ENCODE assay signal across 8 cellular contexts in the genomic region with DNA sequence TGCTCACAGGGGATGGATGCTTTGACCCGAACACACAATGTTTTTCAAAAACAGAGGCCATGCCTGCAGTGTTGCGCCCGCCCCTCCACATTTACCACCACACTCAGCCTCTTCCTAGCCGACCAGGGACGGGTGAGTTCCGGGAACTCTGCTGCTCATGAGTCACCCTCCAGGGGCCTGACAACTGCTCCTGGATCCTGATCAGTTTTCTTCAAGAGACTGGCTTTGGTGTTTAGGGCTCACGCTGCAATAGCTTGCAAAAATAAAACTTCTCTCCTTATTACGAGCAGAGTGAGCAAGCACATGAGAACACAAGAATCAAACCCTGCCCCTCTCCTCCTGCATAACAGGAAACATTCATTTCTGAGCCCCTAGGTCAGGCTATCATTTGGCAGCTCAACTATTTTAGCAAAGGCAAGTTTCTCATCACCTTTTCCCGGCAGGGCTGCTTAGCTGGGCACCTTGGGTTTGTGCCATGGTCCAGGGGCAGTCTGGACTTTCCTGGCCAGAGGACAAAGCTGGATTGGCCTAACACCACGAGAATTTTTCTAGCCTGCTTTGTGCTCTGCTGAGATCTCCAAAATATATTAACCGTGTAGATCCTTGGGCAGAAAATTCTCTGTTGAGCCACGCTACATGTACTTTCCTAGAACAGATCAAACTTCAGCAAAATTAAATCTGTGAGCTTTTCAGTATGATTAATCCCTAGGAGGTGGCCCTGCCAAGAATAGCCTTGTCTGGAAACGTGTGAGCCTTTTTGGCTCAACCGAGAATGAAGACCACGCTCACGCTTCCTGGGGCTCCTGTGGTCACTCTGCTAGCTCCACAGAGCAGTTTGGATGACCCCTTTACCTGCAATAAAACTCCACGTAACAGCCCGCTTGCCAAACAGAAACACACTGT. TPM values are rescaled to one million over a fixed set of nuclear protein-coding genes. Genes with fewer than 3 reads are reported as not detected.
DNase-seq lines count a peak whose midpoint lies in the region; ATAC-seq and TF ChIP-seq lines count a peak whose summit lies in the region.

No MANE protein-coding gene starts in this region.

- intact Hi-C loops in stomach (cut with DNase I; ENCODE audit: low total_unique reads): loop anchor here (10.0 kb wide), 1 partner anchor 67 kb away; no protein-coding TSS in a partner anchor

- no peaks in the 10 kb centered on the region for H3K9me3 ChIP-seq in stomach

- no peaks in the 10 kb centered on the region for H3K36me3 ChIP-seq in stomach

- DNase-seq in activated CD8-positive, alpha-beta memory T cell treated with anti-CD3 and anti-CD28 coated beads, Interleukin-2, amount 10 ng/mL, durations not matched to agents 7 days and 5 days: no peak
- no peak for DNase-seq in activated CD8-positive, alpha-beta memory T cell treated with anti-CD3 and anti-CD28 coated beads for 24 hours
- peak; percentile 72 for DNase-seq in amniotic stem cell (lab: John Stamatoyannopoulos, UW)
- DNase-seq in kidney tubule cell (ENCODE audit: low spot score): peak; percentile 87
- peak; percentile 56 for DNase-seq in stomach
- no peak for DNase-seq in DMS153 treated with DMSO at 0.1 percent for 48 hours (lab: John Stamatoyannopoulos, UW; ENCODE audit: unreplicated experiment)
- no peak for DNase-seq in NCI-H2081 treated with DMSO at 0.1 percent for 48 hours (lab: John Stamatoyannopoulos, UW)
- DNase-seq in NCI-H2171 treated with DMSO at 0.1 percent for 48 hours (lab: John Stamatoyannopoulos, UW): no peak

- H3K27ac Mint-ChIP-seq in activated CD8-positive, alpha-beta memory T cell treated with anti-CD3 and anti-CD28 coated beads, Interleukin-2, amount 10 ng/mL, durations not matched to agents 7 days and 5 days: peak overlapping the region; percentile 52

- no peak overlapping the region for H3K4me3 Mint-ChIP-seq in activated CD8-positive, alpha-beta memory T cell treated with anti-CD3 and anti-CD28 coated beads, Interleukin-2, amount 10 ng/mL, durations not matched to agents 7 days and 5 days

- CTCF ChIA-PET in activated CD8-positive, alpha-beta memory T cell treated with anti-CD3 and anti-CD28 coated beads, Interleukin-2, amount 10 ng/mL, durations not matched to agents 7 days and 5 days (lab: Charles Lee): interaction anchor here (1.1 to 1.6 kb wide), 4 partner anchors 11 to 19 kb away, joined by 3 read pairs; no protein-coding TSS in a partner anchor

- no peak for TF ChIP-seq POLR2A in stomach (IDR thresholded peaks at IDR 0.05)

- 21 to 47% (median 42%) methylated on average over 18 of the region's 18 CpGs for WGBS in stomach, 5 donors

- H3K4me1 Mint-ChIP-seq in activated CD8-positive, alpha-beta memory T cell treated with anti-CD3 and anti-CD28 coated beads, Interleukin-2, amount 10 ng/mL, durations not matched to agents 7 days and 5 days: peaks cover 13% of the 10 kb centered on the region

- no peak for TF ChIP-seq CTCF in stomach (IDR thresholded peaks at IDR 0.05)

- H3K36me3 Mint-ChIP-seq in activated CD8-positive, alpha-beta memory T cell treated with anti-CD3 and anti-CD28 coated beads, Interleukin-2, amount 10 ng/mL, durations not matched to agents 7 days and 5 days: no peaks in the 10 kb centered on the region

- no peaks in the 10 kb centered on the region for H3K27me3 ChIP-seq in stomach

- H3K27ac ChIP-seq in stomach: peak overlapping the region; percentile 35 to 88 (median 81)

- ATAC-seq in activated CD8-positive, alpha-beta memory T cell treated with anti-CD3 and anti-CD28 coated beads, Interleukin-2, amount 10 ng/mL, durations not matched to agents 7 days and 5 days: peak; percentile 71

- H3K4me1 ChIP-seq in stomach: peaks cover 22 to 55% (median 34%) of the 10 kb centered on the region in 4 donors

- H3K27me3 Mint-ChIP-seq in activated CD8-positive, alpha-beta memory T cell treated with anti-CD3 and anti-CD28 coated beads, Interleukin-2, amount 10 ng/mL, durations not matched to agents 7 days and 5 days: peaks cover 11% of the 10 kb centered on the region

- H3K4me3 ChIP-seq in stomach: no peak overlapping the region

- no peak for TF ChIP-seq EP300 in stomach (IDR thresholded peaks at IDR 0.05)

- H3K9me3 Mint-ChIP-seq in activated CD8-positive, alpha-beta memory T cell treated with anti-CD3 and anti-CD28 coated beads, Interleukin-2, amount 10 ng/mL, durations not matched to agents 7 days and 5 days (ENCODE audit: low read depth): no peaks in the 10 kb centered on the region

RNA-seq across cellular contexts. Expression of gene SPATA12, which starts 52.7 kb away (rescaled TPM):
- not detected for total RNA-seq in activated CD8-positive, alpha-beta memory T cell treated with anti-CD3 and anti-CD28 coated beads, Interleukin-2, amount 10 ng/mL, durations not matched to agents 7 days and 5 days
- not detected for total RNA-seq in stomach
- polyA plus RNA-seq in stomach: under 1 TPM in 2 of 3 donors, not detected in 1; 0.05 to 0.31 TPM

Comparison
In these comparisons a context has a peak if more than half of its experiments do, and no peak if none do; other contexts are left out.
1. DNase-seq: peak in amniotic stem cell (single experiment), kidney tubule cell (single experiment) and stomach (single experiment); none in activated CD8-positive, alpha-beta memory T cell treated with anti-CD3 and anti-CD28 coated beads, Interleukin-2, amount 10 ng/mL, durations not matched to agents 7 days and 5 days (single experiment), activated CD8-positive, alpha-beta memory T cell treated with anti-CD3 and anti-CD28 coated beads for 24 hours (single experiment), DMS153 treated with DMSO at 0.1 percent for 48 hours (single experiment), NCI-H2081 treated with DMSO at 0.1 percent for 48 hours (single experiment) and NCI-H2171 treated with DMSO at 0.1 percent for 48 hours (single experiment).